In the genomic region with DNA sequence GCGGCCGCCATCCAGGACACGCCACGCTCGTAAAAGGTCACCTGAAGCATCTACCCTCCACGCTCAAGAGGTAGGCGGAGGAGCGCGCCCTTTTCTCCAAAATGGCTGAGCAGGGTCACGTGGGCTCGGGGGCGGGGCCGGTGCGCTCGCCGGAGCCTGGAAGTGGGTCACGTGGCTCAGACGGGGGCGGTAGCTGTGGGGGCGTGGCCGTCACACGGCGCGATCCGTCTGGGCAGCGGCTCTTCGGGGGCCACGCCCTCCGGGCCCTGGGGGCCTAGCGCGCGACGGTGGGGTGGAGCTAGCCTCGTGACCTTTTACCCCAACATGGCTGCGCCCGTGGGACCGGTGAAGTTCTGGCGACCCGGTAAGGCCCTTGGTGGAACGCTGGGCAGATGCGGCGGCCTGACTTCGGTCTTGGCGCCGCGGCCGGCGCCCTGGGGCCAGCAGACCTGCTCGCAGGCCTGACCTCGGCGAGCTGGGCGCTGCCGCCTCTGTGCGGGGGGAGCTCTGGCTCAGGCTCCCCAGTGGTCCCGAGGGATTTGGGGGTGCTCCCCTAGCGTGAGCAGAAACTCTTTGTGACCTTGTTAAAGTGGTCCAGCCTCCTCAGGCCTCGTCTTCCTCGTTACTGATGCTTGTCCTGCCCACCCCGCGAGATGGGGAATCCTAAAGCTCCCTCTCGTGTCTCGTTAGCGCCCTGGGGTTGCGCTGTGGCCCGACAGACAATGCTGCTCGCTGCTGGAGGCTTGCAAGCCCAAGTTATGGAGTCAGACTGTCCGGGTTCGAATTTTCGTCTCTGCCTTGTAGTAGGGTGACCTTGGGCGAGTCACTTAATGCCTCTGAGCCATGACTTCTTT, we compare ENCODE assay signal across 7 cellular contexts. TPM values are rescaled to one million over a fixed set of nuclear protein-coding genes. Genes with fewer than 3 reads are reported as not detected.
A peak's percentile ranks its signal among the peaks of the same experiment; 100 is the strongest.
DNase-seq lines count a peak whose midpoint lies in the region; ATAC-seq, FAIRE-seq and TF ChIP-seq lines count a peak whose summit lies in the region.

A gene with protein sequence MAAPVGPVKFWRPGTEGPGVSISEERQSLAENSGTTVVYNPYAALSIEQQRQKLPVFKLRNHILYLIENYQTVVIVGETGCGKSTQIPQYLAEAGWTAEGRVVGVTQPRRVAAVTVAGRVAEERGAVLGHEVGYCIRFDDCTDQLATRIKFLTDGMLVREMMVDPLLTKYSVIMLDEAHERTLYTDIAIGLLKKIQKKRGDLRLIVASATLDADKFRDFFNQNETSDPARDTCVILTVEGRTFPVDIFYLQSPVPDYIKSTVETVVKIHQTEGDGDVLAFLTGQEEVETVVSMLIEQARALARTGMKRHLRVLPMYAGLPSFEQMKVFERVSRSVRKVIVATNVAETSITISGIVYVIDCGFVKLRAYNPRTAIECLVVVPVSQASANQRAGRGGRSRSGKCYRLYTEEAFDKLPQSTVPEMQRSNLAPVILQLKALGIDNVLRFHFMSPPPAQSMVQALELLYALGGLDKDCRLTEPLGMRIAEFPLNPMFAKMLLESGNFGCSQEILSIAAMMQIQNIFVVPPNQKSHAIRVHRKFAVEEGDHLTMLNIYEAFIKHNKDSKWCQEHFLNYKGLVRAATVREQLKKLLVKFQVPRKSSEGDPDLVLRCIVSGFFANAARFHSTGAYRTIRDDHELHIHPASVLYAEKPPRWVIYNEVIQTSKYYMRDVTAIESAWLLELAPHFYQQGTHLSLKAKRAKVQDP (plus strand): TSS at position 301 of the 854 bp plus-strand sequence. CDS start 24 bp downstream, at position 325.

- H3K27ac ChIP-seq in astrocyte (ENCODE audit: low read depth, low read length) = peak within 1 kb of the TSS; percentile 92

- H3K9me3 ChIP-seq in astrocyte (ENCODE audit: insufficient read depth, low read depth, low read length) = no peaks in the 10 kb centered on the region

- H3K9me3 Mint-ChIP-seq in astrocyte (ENCODE audit: unreplicated experiment) = no peaks in the 10 kb centered on the region

- no peaks in the 10 kb centered on the region for H4K20me1 ChIP-seq in astrocyte (ENCODE audit: insufficient read depth, low read length)

- peak; percentile 98 to 99 for DNase-seq in NCI-H1930 (lab: John Stamatoyannopoulos, UW)
- peak; percentile 97 for DNase-seq in T-helper 22 cell (ENCODE audit: low read depth)
- DNase-seq in astrocyte (ENCODE audit: low read depth) = peak; percentile 83
- peak; percentile 98 for DNase-seq in hepatic stellate cell (ENCODE audit: low spot score)
- DNase-seq in renal cortical epithelial cell (ENCODE audit: low read depth) = peak; percentile 86

- H3K4me1 ChIP-seq in astrocyte (ENCODE audit: insufficient read depth, low read length) = peaks cover 6% of the 10 kb centered on the region

- no peak for FAIRE-seq in astrocyte (lab: Jason Lieb, UNC)

- H3K36me3 Mint-ChIP-seq in astrocyte (ENCODE audit: low read depth, unreplicated experiment) = no peaks in the 10 kb centered on the region

- H3K27me3 ChIP-seq in astrocyte (ENCODE audit: insufficient read depth, low read length) = no peaks in the 10 kb centered on the region

- H3K79me2 ChIP-seq in astrocyte (ENCODE audit: insufficient read depth, low read length) = peaks cover 42% of the 10 kb centered on the region

- no peaks in the 10 kb centered on the region for H3K27me3 Mint-ChIP-seq in astrocyte (ENCODE audit: low read depth, unreplicated experiment)

- TF ChIP-seq CTCF in astrocyte (IDR thresholded peaks at IDR 0.05; ENCODE audit: insufficient read depth, low read depth, low read length) = peak; percentile 18

- peak within 1 kb of the TSS; percentile 98 for H3K4me3 Mint-ChIP-seq in astrocyte (ENCODE audit: unreplicated experiment)

- no peaks in the 10 kb centered on the region for H3K36me3 ChIP-seq in astrocyte (ENCODE audit: insufficient read depth, low read length)

- peak within 1 kb of the TSS; percentile 94 for H3K4me2 ChIP-seq in astrocyte (ENCODE audit: low read length)

- peak within 1 kb of the TSS; percentile 96 for H2AFZ ChIP-seq in astrocyte (ENCODE audit: low read depth, low read length)

- peak within 1 kb of the TSS; percentile 95 for H3K27ac Mint-ChIP-seq in astrocyte (ENCODE audit: unreplicated experiment)

- H3K4me1 Mint-ChIP-seq in astrocyte (ENCODE audit: low read depth, unreplicated experiment) = peaks cover 6% of the 10 kb centered on the region

- ATAC-seq in GM18502 (IDR thresholded peaks at IDR 0.05; ENCODE audit: poor library complexity, unreplicated experiment) = peak; percentile 97
- peak; percentile 98 for ATAC-seq in HG02970 (IDR thresholded peaks at IDR 0.05; ENCODE audit: low FRiP score, unreplicated experiment)

- H3K4me3 ChIP-seq in astrocyte (ENCODE audit: insufficient read depth, low read depth, low read length) = peak within 1 kb of the TSS; percentile 97

- peak within 1 kb of the TSS; percentile 98 for H3K9ac ChIP-seq in astrocyte (ENCODE audit: low read length)

RNA-seq across cellular contexts. Expression of the gene that starts here (rescaled TPM):
- total RNA-seq in astrocyte (7.8 TPM in 2 replicates), renal cortical epithelial cell (9.2 and 10.4 TPM in 2 replicates)

Comparison
In these comparisons a context has a peak if more than half of its experiments do, and no peak if none do; other contexts are left out.
1. Peak in every context shown above with its lines: DNase-seq, ATAC-seq, H3K4me3 ChIP-seq and H3K27ac ChIP-seq.